In the genomic region with DNA sequence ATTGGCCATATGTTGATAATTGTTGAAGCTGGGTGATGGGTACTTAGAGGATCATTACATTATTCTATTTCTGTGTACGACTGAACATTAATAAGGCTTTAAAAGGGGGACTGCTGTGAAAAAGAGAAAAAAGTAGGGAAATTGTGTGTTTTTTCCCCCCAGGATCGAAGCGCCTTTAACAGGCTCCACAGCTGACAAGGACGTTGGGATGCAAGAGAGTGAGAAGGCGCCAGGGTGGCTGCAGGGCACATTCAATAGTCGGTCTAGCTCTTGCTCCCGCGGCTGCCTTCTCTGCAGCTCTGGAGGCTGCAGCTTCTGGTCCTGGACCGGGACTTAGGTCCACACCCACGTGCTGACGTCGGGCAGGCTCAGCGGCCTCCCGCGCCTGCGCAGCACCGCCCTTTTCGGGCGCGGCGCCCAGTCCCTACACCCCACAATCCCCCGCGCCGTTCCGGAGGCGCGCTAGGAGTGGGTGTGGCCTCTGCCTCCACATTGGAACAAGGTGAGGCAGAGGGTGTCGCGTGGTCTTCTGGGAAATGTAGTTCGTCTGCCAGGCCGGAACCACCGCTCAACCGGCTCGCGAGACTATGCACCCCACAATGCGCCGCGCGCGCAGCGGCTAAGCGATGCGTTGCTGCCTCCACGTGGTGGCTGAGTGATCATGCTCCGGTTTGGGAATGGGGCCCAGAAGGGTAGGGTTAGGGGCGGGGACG, we compare ENCODE assay signal across 1 cellular context.
A peak's percentile ranks its signal among the peaks of the same experiment; 100 is the strongest.
TF ChIP-seq lines count a peak whose summit lies in the region.

No MANE protein-coding gene starts in this region.

TF ChIP-seq in K562, 482 proteins besides CTCF, POLR2A, EP300 and RAD21 (continued from another document and continues in another):
- no peak for TF ChIP-seq ZMIZ1 (IDR thresholded peaks at IDR 0.05; ENCODE audit: low read depth in 2 of 2, low read length in 2 of 2)
- TF ChIP-seq, protein P1, sequence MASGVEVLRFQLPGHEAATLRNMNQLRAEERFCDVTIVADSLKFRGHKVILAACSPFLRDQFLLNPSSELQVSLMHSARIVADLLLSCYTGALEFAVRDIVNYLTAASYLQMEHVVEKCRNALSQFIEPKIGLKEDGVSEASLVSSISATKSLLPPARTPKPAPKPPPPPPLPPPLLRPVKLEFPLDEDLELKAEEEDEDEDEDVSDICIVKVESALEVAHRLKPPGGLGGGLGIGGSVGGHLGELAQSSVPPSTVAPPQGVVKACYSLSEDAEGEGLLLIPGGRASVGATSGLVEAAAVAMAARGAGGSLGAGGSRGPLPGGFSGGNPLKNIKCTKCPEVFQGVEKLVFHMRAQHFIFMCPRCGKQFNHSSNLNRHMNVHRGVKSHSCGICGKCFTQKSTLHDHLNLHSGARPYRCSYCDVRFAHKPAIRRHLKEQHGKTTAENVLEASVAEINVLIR (CRISPR knock-in tag; IDR thresholded peaks at IDR 0.05), result peak; percentile 37; the same call in 1 of the 2 replicates
- TF ChIP-seq, protein P2, sequence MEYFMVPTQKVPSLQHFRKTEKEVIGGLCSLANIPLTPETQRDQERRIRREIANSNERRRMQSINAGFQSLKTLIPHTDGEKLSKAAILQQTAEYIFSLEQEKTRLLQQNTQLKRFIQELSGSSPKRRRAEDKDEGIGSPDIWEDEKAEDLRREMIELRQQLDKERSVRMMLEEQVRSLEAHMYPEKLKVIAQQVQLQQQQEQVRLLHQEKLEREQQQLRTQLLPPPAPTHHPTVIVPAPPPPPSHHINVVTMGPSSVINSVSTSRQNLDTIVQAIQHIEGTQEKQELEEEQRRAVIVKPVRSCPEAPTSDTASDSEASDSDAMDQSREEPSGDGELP (CRISPR knock-in tag; IDR thresholded peaks at IDR 0.05; ENCODE audit: borderline replicate concordance), result peak; percentile 91; the same call in 1 of the 2 replicates
- TF ChIP-seq MEF2A (IDR thresholded peaks at IDR 0.05; ENCODE audit: control insufficient read depth, low read depth, low read length), result no peak
- TF ChIP-seq U2AF1 (optimal IDR thresholded peaks at IDR 0.05; ENCODE audit: low read depth, low read length), result no peak
- TF ChIP-seq ZNF785 (CRISPR knock-in tag; IDR thresholded peaks at IDR 0.05), result no peak
- TF ChIP-seq TAL1 (IDR thresholded peaks at IDR 0.05), result no peak
- TF ChIP-seq, protein P3, sequence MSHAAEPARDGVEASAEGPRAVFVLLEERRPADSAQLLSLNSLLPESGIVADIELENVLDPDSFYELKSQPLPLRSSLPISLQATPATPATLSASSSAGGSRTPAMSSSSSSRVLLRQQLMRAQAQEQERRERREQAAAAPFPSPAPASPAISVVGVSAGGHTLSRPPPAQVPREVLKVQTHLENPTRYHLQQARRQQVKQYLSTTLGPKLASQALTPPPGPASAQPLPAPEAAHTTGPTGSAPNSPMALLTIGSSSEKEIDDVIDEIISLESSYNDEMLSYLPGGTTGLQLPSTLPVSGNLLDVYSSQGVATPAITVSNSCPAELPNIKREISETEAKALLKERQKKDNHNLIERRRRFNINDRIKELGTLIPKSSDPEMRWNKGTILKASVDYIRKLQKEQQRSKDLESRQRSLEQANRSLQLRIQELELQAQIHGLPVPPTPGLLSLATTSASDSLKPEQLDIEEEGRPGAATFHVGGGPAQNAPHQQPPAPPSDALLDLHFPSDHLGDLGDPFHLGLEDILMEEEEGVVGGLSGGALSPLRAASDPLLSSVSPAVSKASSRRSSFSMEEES (CRISPR knock-in tag; IDR thresholded peaks at IDR 0.05), result no peak
- no peak for TF ChIP-seq ZNF589 (CRISPR knock-in tag; IDR thresholded peaks at IDR 0.05; ENCODE audit: low read depth)
- no peak for TF ChIP-seq THAP7 (CRISPR knock-in tag; IDR thresholded peaks at IDR 0.05)
- TF ChIP-seq RHOXF2B (CRISPR knock-in tag; conservative IDR thresholded peaks at IDR 0.05), result no peak
- peak; percentile 98 for TF ChIP-seq SP1 (CRISPR knock-in tag; IDR thresholded peaks at IDR 0.05)
- TF ChIP-seq, protein P4, sequence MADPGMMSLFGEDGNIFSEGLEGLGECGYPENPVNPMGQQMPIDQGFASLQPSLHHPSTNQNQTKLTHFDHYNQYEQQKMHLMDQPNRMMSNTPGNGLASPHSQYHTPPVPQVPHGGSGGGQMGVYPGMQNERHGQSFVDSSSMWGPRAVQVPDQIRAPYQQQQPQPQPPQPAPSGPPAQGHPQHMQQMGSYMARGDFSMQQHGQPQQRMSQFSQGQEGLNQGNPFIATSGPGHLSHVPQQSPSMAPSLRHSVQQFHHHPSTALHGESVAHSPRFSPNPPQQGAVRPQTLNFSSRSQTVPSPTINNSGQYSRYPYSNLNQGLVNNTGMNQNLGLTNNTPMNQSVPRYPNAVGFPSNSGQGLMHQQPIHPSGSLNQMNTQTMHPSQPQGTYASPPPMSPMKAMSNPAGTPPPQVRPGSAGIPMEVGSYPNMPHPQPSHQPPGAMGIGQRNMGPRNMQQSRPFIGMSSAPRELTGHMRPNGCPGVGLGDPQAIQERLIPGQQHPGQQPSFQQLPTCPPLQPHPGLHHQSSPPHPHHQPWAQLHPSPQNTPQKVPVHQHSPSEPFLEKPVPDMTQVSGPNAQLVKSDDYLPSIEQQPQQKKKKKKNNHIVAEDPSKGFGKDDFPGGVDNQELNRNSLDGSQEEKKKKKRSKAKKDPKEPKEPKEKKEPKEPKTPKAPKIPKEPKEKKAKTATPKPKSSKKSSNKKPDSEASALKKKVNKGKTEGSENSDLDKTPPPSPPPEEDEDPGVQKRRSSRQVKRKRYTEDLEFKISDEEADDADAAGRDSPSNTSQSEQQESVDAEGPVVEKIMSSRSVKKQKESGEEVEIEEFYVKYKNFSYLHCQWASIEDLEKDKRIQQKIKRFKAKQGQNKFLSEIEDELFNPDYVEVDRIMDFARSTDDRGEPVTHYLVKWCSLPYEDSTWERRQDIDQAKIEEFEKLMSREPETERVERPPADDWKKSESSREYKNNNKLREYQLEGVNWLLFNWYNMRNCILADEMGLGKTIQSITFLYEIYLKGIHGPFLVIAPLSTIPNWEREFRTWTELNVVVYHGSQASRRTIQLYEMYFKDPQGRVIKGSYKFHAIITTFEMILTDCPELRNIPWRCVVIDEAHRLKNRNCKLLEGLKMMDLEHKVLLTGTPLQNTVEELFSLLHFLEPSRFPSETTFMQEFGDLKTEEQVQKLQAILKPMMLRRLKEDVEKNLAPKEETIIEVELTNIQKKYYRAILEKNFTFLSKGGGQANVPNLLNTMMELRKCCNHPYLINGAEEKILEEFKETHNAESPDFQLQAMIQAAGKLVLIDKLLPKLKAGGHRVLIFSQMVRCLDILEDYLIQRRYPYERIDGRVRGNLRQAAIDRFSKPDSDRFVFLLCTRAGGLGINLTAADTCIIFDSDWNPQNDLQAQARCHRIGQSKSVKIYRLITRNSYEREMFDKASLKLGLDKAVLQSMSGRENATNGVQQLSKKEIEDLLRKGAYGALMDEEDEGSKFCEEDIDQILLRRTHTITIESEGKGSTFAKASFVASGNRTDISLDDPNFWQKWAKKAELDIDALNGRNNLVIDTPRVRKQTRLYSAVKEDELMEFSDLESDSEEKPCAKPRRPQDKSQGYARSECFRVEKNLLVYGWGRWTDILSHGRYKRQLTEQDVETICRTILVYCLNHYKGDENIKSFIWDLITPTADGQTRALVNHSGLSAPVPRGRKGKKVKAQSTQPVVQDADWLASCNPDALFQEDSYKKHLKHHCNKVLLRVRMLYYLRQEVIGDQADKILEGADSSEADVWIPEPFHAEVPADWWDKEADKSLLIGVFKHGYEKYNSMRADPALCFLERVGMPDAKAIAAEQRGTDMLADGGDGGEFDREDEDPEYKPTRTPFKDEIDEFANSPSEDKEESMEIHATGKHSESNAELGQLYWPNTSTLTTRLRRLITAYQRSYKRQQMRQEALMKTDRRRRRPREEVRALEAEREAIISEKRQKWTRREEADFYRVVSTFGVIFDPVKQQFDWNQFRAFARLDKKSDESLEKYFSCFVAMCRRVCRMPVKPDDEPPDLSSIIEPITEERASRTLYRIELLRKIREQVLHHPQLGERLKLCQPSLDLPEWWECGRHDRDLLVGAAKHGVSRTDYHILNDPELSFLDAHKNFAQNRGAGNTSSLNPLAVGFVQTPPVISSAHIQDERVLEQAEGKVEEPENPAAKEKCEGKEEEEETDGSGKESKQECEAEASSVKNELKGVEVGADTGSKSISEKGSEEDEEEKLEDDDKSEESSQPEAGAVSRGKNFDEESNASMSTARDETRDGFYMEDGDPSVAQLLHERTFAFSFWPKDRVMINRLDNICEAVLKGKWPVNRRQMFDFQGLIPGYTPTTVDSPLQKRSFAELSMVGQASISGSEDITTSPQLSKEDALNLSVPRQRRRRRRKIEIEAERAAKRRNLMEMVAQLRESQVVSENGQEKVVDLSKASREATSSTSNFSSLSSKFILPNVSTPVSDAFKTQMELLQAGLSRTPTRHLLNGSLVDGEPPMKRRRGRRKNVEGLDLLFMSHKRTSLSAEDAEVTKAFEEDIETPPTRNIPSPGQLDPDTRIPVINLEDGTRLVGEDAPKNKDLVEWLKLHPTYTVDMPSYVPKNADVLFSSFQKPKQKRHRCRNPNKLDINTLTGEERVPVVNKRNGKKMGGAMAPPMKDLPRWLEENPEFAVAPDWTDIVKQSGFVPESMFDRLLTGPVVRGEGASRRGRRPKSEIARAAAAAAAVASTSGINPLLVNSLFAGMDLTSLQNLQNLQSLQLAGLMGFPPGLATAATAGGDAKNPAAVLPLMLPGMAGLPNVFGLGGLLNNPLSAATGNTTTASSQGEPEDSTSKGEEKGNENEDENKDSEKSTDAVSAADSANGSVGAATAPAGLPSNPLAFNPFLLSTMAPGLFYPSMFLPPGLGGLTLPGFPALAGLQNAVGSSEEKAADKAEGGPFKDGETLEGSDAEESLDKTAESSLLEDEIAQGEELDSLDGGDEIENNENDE (IDR thresholded peaks at IDR 0.05; ENCODE audit: low read depth, low read length), result no peak
- TF ChIP-seq ZNF311 (CRISPR knock-in tag; IDR thresholded peaks at IDR 0.05), result no peak
- no peak for TF ChIP-seq BDP1 (IDR thresholded peaks at IDR 0.05; ENCODE audit: insufficient read depth, insufficient read length)
- TF ChIP-seq ESRRA (IDR thresholded peaks at IDR 0.05; ENCODE audit: borderline replicate concordance, low read depth), result peak; percentile 93
- TF ChIP-seq ARHGAP35 (IDR thresholded peaks at IDR 0.05; ENCODE audit: partially characterized antibody), result no peak
- peak; percentile 100 for TF ChIP-seq SMC3 (conservative IDR thresholded peaks at IDR 0.05; ENCODE audit: insufficient read depth, low read depth, low read length)
- TF ChIP-seq SLC30A9 (CRISPR knock-in tag; IDR thresholded peaks at IDR 0.05), result no peak
- TF ChIP-seq TARDBP (IDR thresholded peaks at IDR 0.05), result 0 out of 2 replicates have a peak, but pooled peaks have one; percentile 47
- no peak for TF ChIP-seq ZNF146 (CRISPR knock-in tag; IDR thresholded peaks at IDR 0.05; ENCODE audit: unreplicated experiment)
- TF ChIP-seq ZNF140 (CRISPR knock-in tag; IDR thresholded peaks at IDR 0.05), result no peak
- TF ChIP-seq MAZ (CRISPR knock-in tag; conservative IDR thresholded peaks at IDR 0.05 in 1 of 2, IDR thresholded peaks at IDR 0.05 in 1 of 2), result peak; percentile 85 to 89
- no peak for TF ChIP-seq RERE (CRISPR knock-in tag; IDR thresholded peaks at IDR 0.05; ENCODE audit: borderline replicate concordance)
- TF ChIP-seq ZNF134 (CRISPR knock-in tag; conservative IDR thresholded peaks at IDR 0.05), result no peak
